16 cellular contexts compared by ENCODE assay signal in genomic region chr17:31273511-31273910, GRCh38. TPM values are rescaled to one million over a fixed set of nuclear protein-coding genes. Genes with fewer than 3 reads are reported as not detected.
DNase-seq lines count a peak whose midpoint lies in the region; ATAC-seq, FAIRE-seq and TF ChIP-seq lines count a peak whose summit lies in the region.
"Had no signal": no experiment of that assay in that cellular context is flagged by ENCODE, and none has a peak within 500 bp of the region (broad histone marks: within the 10 kb centered on the region; RNA-seq: fewer than 3 reads in every experiment).

No MANE protein-coding gene starts in this region.

- no peaks in the 10 kb centered on the region for H3K9me2 ChIP-seq in SK-N-SH

- H3F3A ChIP-seq in SK-N-SH (replicated peaks; ENCODE audit: insufficient read depth), result peaks cover 15% of the 10 kb centered on the region

- no peak for TF ChIP-seq EP300 in SK-N-SH (IDR thresholded peaks at IDR 0.05; ENCODE audit: borderline replicate concordance in 1 of 2, low read depth in 1 of 2, low read length in 1 of 2)

- ATAC-seq in SK-N-SH treated with all-trans-retinoic acid at 6 μM for 48 hours, result no peak
- ATAC-seq in GM21360 (IDR thresholded peaks at IDR 0.05; ENCODE audit: unreplicated experiment), result no peak

- no peak for TF ChIP-seq RAD21 in SK-N-SH (IDR thresholded peaks at IDR 0.05; ENCODE audit: low read length)

- peaks cover 7% of the 10 kb centered on the region; the same call in 1 of the 2 replicates for H3K79me2 ChIP-seq in SK-N-SH (ENCODE audit: insufficient read depth)
- H3K79me2 ChIP-seq in keratinocyte (ENCODE audit: control insufficient read depth, insufficient read depth, low read length), result no peaks in the 10 kb centered on the region

- dilution Hi-C loops in keratinocyte (cut with MboI; ENCODE audit: extremely low pct_ligation_motif_present, low sequenced_read_pairs), result no loop called here

- peaks cover 5 to 23% of the 10 kb centered on the region in 2 experiments for H3K4me1 ChIP-seq in SK-N-SH (ENCODE audit: control insufficient read depth in 1 of 2, insufficient read depth in 2 of 2, low read depth in 1 of 2, low read length in 1 of 2)
- peaks cover 33% of the 10 kb centered on the region for H3K4me1 ChIP-seq in keratinocyte (ENCODE audit: control insufficient read depth, extremely low read depth, insufficient read depth, low read length)

- H4K20me1 ChIP-seq in SK-N-SH (ENCODE audit: insufficient read depth), result no peaks in the 10 kb centered on the region
- no peaks in the 10 kb centered on the region for H4K20me1 ChIP-seq in keratinocyte (ENCODE audit: control insufficient read depth, extremely low read depth, insufficient read depth, low read length)

- H3K4me3 ChIP-seq in SK-N-SH (ENCODE audit: low read depth in 2 of 2, low read length in 1 of 2), result no peak overlapping the region
- no peak overlapping the region for H3K4me3 ChIP-seq in keratinocyte (ENCODE audit: control insufficient read depth in 2 of 3, extremely low read depth in 1 of 3, insufficient read depth in 2 of 3, low read depth in 1 of 3, low read length in 3 of 3)
- H3K4me3 ChIP-seq: HAP-1 had no signal

- POLR2A ChIA-PET in SK-N-SH (lab: Yijun Ruan, JAX), result no interaction called here

- H3K27ac ChIP-seq in SK-N-SH (ENCODE audit: low read depth in 2 of 2, low read length in 1 of 2), result no peak overlapping the region; a peak in 1 of 4 replicates
- peak overlapping the region; percentile 60 for H3K27ac ChIP-seq in keratinocyte (ENCODE audit: control insufficient read depth, insufficient read depth, low read length)

- H3K9ac ChIP-seq in SK-N-SH (no peak overlapping the region), keratinocyte (ENCODE audit: control insufficient read depth, extremely low read depth, insufficient read depth, low read length) (no peak overlapping the region)

- TF ChIP-seq CTCF in SK-N-SH (IDR thresholded peaks at IDR 0.05) (no peak), keratinocyte (optimal IDR thresholded peaks at IDR 0.05 in 1 of 3, IDR thresholded peaks at IDR 0.05 in 1 of 3, conservative IDR thresholded peaks at IDR 0.05 in 1 of 3; ENCODE audit: extremely low read depth in 1 of 3, insufficient read depth in 2 of 3, low read length in 3 of 3) (no peak)

- H3K9me1 ChIP-seq in keratinocyte (ENCODE audit: control insufficient read depth, extremely low read depth, insufficient read depth, low read length), result no peaks in the 10 kb centered on the region

- H2AFZ ChIP-seq in SK-N-SH (ENCODE audit: low read depth) (no peak overlapping the region), keratinocyte (ENCODE audit: control insufficient read depth, low read length) (no peak overlapping the region)

- no peak for FAIRE-seq in keratinocyte (lab: Jason Lieb, UNC)

- CTCF ChIA-PET in SK-N-SH (lab: Yijun Ruan, JAX), result no interaction called here

- DNase-seq in SK-N-SH (no peak), dermis microvascular lymphatic vessel endothelial cell (ENCODE audit: low read depth in 2 of 2) (peak; percentile 51 to 73), keratinocyte (ENCODE audit: low read depth, low spot score) (no peak), SKM-1 (lab: John Stamatoyannopoulos, UW; ENCODE audit: unreplicated experiment) (no peak), ecto neural progenitor cell (ENCODE audit: low spot score) (no peak), HuH-7 (ENCODE audit: low spot score) (no peak)
- DNase-seq: 8988T, Caco-2, DMS53, NCI-H1417 treated with DMSO at 0.1 percent for 48 hours, NCI-H2029, NCI-H510A, SIG-M5 had no signal

- H3K4me2 ChIP-seq in SK-N-SH (no peak overlapping the region), keratinocyte (ENCODE audit: control insufficient read depth, extremely low read depth, insufficient read depth, low read depth, low read length) (no peak overlapping the region)

- H3K36me3 ChIP-seq in SK-N-SH (replicated peaks in 1 of 2; ENCODE audit: control insufficient read depth in 1 of 2, insufficient read depth in 2 of 2, low read length in 1 of 2), result peaks cover 29 to 65% of the 10 kb centered on the region in 2 experiments
- H3K36me3 ChIP-seq in keratinocyte (ENCODE audit: control insufficient read depth in 2 of 2, extremely low read depth in 1 of 2, insufficient read depth in 2 of 2, low read length in 2 of 2), result peaks cover 3 to 7% of the 10 kb centered on the region in 2 experiments

- H3K27me3 ChIP-seq in SK-N-SH (ENCODE audit: insufficient read depth) (no peaks in the 10 kb centered on the region), keratinocyte (ENCODE audit: control insufficient read depth, extremely low read depth, insufficient read depth, low read length) (no peaks in the 10 kb centered on the region)

- WGBS in SK-N-SH (ENCODE audit: low lambda C conversion rate), result 53% methylated on average over 1 of the region's 1 CpG

- H3K9me3 ChIP-seq in SK-N-SH, result no peaks in the 10 kb centered on the region
- no peaks in the 10 kb centered on the region for H3K9me3 ChIP-seq in keratinocyte (ENCODE audit: control insufficient read depth, low read depth, low read length)
- H3K9me3 ChIP-seq: Caco-2, HAP-1 had no signal

TF ChIP-seq in SK-N-SH treated with all-trans-retinoic acid at 6 μM for 48 hours, 23 proteins besides CTCF, POLR2A, EP300 and RAD21 (continues in another document):
- no peak for TF ChIP-seq TOX (CRISPR knock-in tag; IDR thresholded peaks at IDR 0.05; ENCODE audit: borderline replicate concordance)
- TF ChIP-seq ISL1 (CRISPR knock-in tag; IDR thresholded peaks at IDR 0.05), result 0 out of 2 replicates have a peak, but pooled peaks have one; percentile 24

TF ChIP-seq in SK-N-SH, 30 proteins besides CTCF, POLR2A, EP300 and RAD21 (continues in another document):
- TF ChIP-seq RXRA (IDR thresholded peaks at IDR 0.05; ENCODE audit: borderline replicate concordance, low read depth) (no peak), FOSL2 (IDR thresholded peaks at IDR 0.05; ENCODE audit: borderline replicate concordance, low read depth) (no peak), TAF1 (IDR thresholded peaks at IDR 0.05; ENCODE audit: borderline replicate concordance, low read depth, low read length) (no peak), YY1 (IDR thresholded peaks at IDR 0.05; ENCODE audit: low read depth) (no peak), SMC3 (IDR thresholded peaks at IDR 0.05; ENCODE audit: low read depth, low read length) (no peak), MXI1 (IDR thresholded peaks at IDR 0.05; ENCODE audit: low read depth, low read length) (no peak), SIN3A (IDR thresholded peaks at IDR 0.05; ENCODE audit: borderline replicate concordance, low read depth, low read length) (no peak), CHD2 (IDR thresholded peaks at IDR 0.05; ENCODE audit: low read length, partially characterized antibody) (no peak), GABPA (IDR thresholded peaks at IDR 0.05; ENCODE audit: low read depth) (no peak)
- TF ChIP-seq, protein P1, sequence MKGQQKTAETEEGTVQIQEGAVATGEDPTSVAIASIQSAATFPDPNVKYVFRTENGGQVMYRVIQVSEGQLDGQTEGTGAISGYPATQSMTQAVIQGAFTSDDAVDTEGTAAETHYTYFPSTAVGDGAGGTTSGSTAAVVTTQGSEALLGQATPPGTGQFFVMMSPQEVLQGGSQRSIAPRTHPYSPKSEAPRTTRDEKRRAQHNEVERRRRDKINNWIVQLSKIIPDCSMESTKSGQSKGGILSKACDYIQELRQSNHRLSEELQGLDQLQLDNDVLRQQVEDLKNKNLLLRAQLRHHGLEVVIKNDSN (IDR thresholded peaks at IDR 0.05; ENCODE audit: borderline replicate concordance, low read depth), result no peak

RNA-seq across cellular contexts. Expression of gene OMG, which starts 23.5 kb away (rescaled TPM):
- polyA plus RNA-seq in SK-N-SH (2012; rRNA removed) (0.61 and 0.99 TPM in 2 replicates), keratinocyte (not detected in 3 replicates)
- polyA plus RNA-seq in SK-N-SH (2012; cell fraction: cytosol; rRNA removed), result 1.1 and 1.5 TPM in 2 replicates
- polyA plus RNA-seq in SK-N-SH (2012; cell fraction: nucleus; rRNA removed), result 0.38 TPM in 1 of 2 replicates, not detected in the other
- 1.7 and 14.5 TPM in 2 replicates for total RNA-seq in dermis microvascular lymphatic vessel endothelial cell
- not detected for polyA plus RNA-seq in keratinocyte (2011; ENCODE audit: low read depth)
- polyA plus RNA-seq in keratinocyte (2011; cell fraction: cytosol; rRNA removed), result not detected in 2 replicates
- not detected in 2 replicates for polyA plus RNA-seq in keratinocyte (2011; cell fraction: nucleus; rRNA removed)
- polyA plus RNA-seq in keratinocyte (2012; ENCODE audit: low replicate concordance), result 1.0 TPM in 1 of 2 replicates, not detected in the other
- not detected in 3 replicates for polyA minus RNA-seq in keratinocyte
- polyA minus RNA-seq in keratinocyte (2011; cell fraction: cytosol; rRNA and poly(A)+ RNA removed), result not detected
- not detected in 2 replicates for polyA minus RNA-seq in keratinocyte (2011; cell fraction: nucleus; rRNA and poly(A)+ RNA removed)
- total RNA-seq: Caco-2 had no signal

RNA-seq across cellular contexts. Expression of gene EVI2B, which starts 40.3 kb away (rescaled TPM):
- 0.64 and 0.78 TPM in 2 replicates for polyA plus RNA-seq in SK-N-SH (2012; rRNA removed)
- 0.94 and 1.1 TPM in 2 replicates for polyA plus RNA-seq in SK-N-SH (2012; cell fraction: cytosol; rRNA removed)
- 0.04 and 0.27 TPM in 2 replicates for polyA plus RNA-seq in SK-N-SH (2012; cell fraction: nucleus; rRNA removed)
- 0.13 TPM in 2 replicates for total RNA-seq in dermis microvascular lymphatic vessel endothelial cell
- polyA plus RNA-seq in keratinocyte, result 0.32 to 1.1 TPM (median 0.80 TPM) in 3 replicates
- not detected for polyA plus RNA-seq in keratinocyte (2011; ENCODE audit: low read depth)
- polyA plus RNA-seq in keratinocyte (2011; cell fraction: cytosol; rRNA removed), result 0.30 and 0.40 TPM in 2 replicates
- polyA plus RNA-seq in keratinocyte (2011; cell fraction: nucleus; rRNA removed), result 0.51 and 0.55 TPM in 2 replicates
- polyA plus RNA-seq in keratinocyte (2012; ENCODE audit: low replicate concordance), result 0.48 and 0.56 TPM in 2 replicates
- polyA minus RNA-seq in keratinocyte, result 0.48 to 1.0 TPM in 2 of 3 replicates, not detected in the other
- polyA minus RNA-seq in keratinocyte (2011; cell fraction: cytosol; rRNA and poly(A)+ RNA removed), result not detected
- 0.42 TPM in 1 of 2 replicates, not detected in the other for polyA minus RNA-seq in keratinocyte (2011; cell fraction: nucleus; rRNA and poly(A)+ RNA removed)
- total RNA-seq: Caco-2 had no signal

RNA-seq across cellular contexts. Expression of gene EVI2A, which starts 47.9 kb away (rescaled TPM):
- polyA plus RNA-seq in SK-N-SH (2012; rRNA removed), result 1.3 and 1.9 TPM in 2 replicates
- 2.6 and 3.2 TPM in 2 replicates for polyA plus RNA-seq in SK-N-SH (2012; cell fraction: cytosol; rRNA removed)
- 0.32 and 0.76 TPM in 2 replicates for polyA plus RNA-seq in SK-N-SH (2012; cell fraction: nucleus; rRNA removed)
- total RNA-seq in dermis microvascular lymphatic vessel endothelial cell, result 0.13 TPM in 2 replicates
- 0.05 to 0.12 TPM (median 0.12 TPM) in 3 replicates for polyA plus RNA-seq in keratinocyte
- not detected for polyA plus RNA-seq in keratinocyte (2011; ENCODE audit: low read depth)
- not detected in 2 replicates for polyA plus RNA-seq in keratinocyte (2011; cell fraction: cytosol; rRNA removed)
- polyA plus RNA-seq in keratinocyte (2011; cell fraction: nucleus; rRNA removed), result not detected in 2 replicates
- polyA plus RNA-seq in keratinocyte (2012; ENCODE audit: low replicate concordance), result 0.06 and 0.13 TPM in 2 replicates
- polyA minus RNA-seq in keratinocyte, result not detected in 3 replicates
- not detected for polyA minus RNA-seq in keratinocyte (2011; cell fraction: cytosol; rRNA and poly(A)+ RNA removed)
- not detected in 2 replicates for polyA minus RNA-seq in keratinocyte (2011; cell fraction: nucleus; rRNA and poly(A)+ RNA removed)
- total RNA-seq: Caco-2 had no signal

Comparison
In these comparisons a context has a peak if more than half of its experiments do, and no peak if none do; other contexts are left out.
1. DNase-seq: peak in dermis microvascular lymphatic vessel endothelial cell (2 of 2); none in SK-N-SH (single experiment), keratinocyte (single experiment), SKM-1 (single experiment), ecto neural progenitor cell (single experiment) and HuH-7 (single experiment).